ENCODE assay signal across 20 cellular contexts in genomic region chr2:39447266-39448168, GRCh38. TPM values are rescaled to one million over a fixed set of nuclear protein-coding genes. Genes with fewer than 3 reads are reported as not detected.
DNase-seq lines count a peak whose midpoint lies in the region; ATAC-seq, FAIRE-seq and TF ChIP-seq lines count a peak whose summit lies in the region.
"Had no signal": no experiment of that assay in that cellular context is flagged by ENCODE, and none has a peak within 500 bp of the region (broad histone marks: within the 10 kb centered on the region; RNA-seq: fewer than 3 reads in every experiment).

No MANE protein-coding gene starts in this region.

- peak overlapping the region; percentile 88 for H3K27ac Mint-ChIP-seq in astrocyte (ENCODE audit: unreplicated experiment)
- H3K27ac Mint-ChIP-seq: CD4-positive, alpha-beta memory T cell had no signal

- DNase-seq in DND-41 = no peak
- DNase-seq in M059J (ENCODE audit: low read depth) = peak; percentile 12
- DNase-seq in astrocyte (ENCODE audit: low read depth) = no peak
- peak; percentile 32 for DNase-seq in kidney tubule cell (ENCODE audit: low spot score)
- no peak for DNase-seq in DMS 273 treated with DMSO at 0.1 percent for 48 hours (lab: John Stamatoyannopoulos, UW)
- DNase-seq: CD4-positive, alpha-beta memory T cell; EL; H7; MV-4-11; NCI-H187 treated with DMSO at 0.1 percent for 48 hours; NCI-H2227 treated with DMSO at 0.1 percent for 48 hours; NCI-H524; SIG-M5 had no signal

- H3K27me3 ChIP-seq in DND-41 (ENCODE audit: insufficient read depth, low read length, poor library complexity) (no peaks in the 10 kb centered on the region), astrocyte (ENCODE audit: insufficient read depth, low read length) (no peaks in the 10 kb centered on the region)
- H3K27me3 ChIP-seq: BLaER1 had no signal

- no peak for TF ChIP-seq CTCF in DND-41 (IDR thresholded peaks at IDR 0.05; ENCODE audit: borderline replicate concordance, extremely low read depth, low read length, poor library complexity, severe bottlenecking)
- no peak for TF ChIP-seq CTCF in astrocyte (IDR thresholded peaks at IDR 0.05; ENCODE audit: insufficient read depth, low read depth, low read length)

- H3K4me3 Mint-ChIP-seq in astrocyte (ENCODE audit: unreplicated experiment) = no peak overlapping the region
- H3K4me3 Mint-ChIP-seq: CD4-positive, alpha-beta memory T cell had no signal

- H3K9me3 Mint-ChIP-seq in astrocyte (ENCODE audit: unreplicated experiment) = peaks cover 8% of the 10 kb centered on the region

- H3K36me3 ChIP-seq in DND-41 (ENCODE audit: insufficient read depth, low read length) (no peaks in the 10 kb centered on the region; the same call in 1 of the 2 replicates), astrocyte (ENCODE audit: insufficient read depth, low read length) (no peaks in the 10 kb centered on the region)

- H3K4me1 ChIP-seq in DND-41 (ENCODE audit: insufficient read depth, low read length) (no peaks in the 10 kb centered on the region), astrocyte (ENCODE audit: insufficient read depth, low read length) (peaks cover 3% of the 10 kb centered on the region)
- H3K4me1 ChIP-seq: BLaER1 had no signal

- H3K36me3 Mint-ChIP-seq in astrocyte (ENCODE audit: low read depth, unreplicated experiment) = peaks cover 21% of the 10 kb centered on the region

- H2AFZ ChIP-seq in DND-41 (ENCODE audit: low read depth, low read length) (no peak overlapping the region), astrocyte (ENCODE audit: low read depth, low read length) (no peak overlapping the region)

- FAIRE-seq in astrocyte (lab: Jason Lieb, UNC) = no peak
- FAIRE-seq: A204.1, GM12891, K562 had no signal

- ATAC-seq in DND-41 (ENCODE audit: insufficient read depth, low read depth) (peak; percentile 56; the same call in 1 of the 3 replicates), GM18517 (IDR thresholded peaks at IDR 0.05; ENCODE audit: unreplicated experiment) (no peak), GM19452 (IDR thresholded peaks at IDR 0.05; ENCODE audit: unreplicated experiment) (no peak)
- ATAC-seq: K562 had no signal

- H4K20me1 ChIP-seq in DND-41 (ENCODE audit: insufficient read depth, low read length) (no peaks in the 10 kb centered on the region), astrocyte (ENCODE audit: insufficient read depth, low read length) (no peaks in the 10 kb centered on the region)
- H4K20me1 ChIP-seq: BLaER1 had no signal

- H3K4me2 ChIP-seq in DND-41 (ENCODE audit: insufficient read depth, low read length) (no peak overlapping the region), astrocyte (ENCODE audit: low read length) (peak overlapping the region; percentile 28)
- H3K4me2 ChIP-seq: BLaER1 had no signal

- H3K4me3 ChIP-seq in DND-41 (ENCODE audit: low read depth in 1 of 2, low read length in 2 of 2) = no peak overlapping the region
- H3K4me3 ChIP-seq in astrocyte (ENCODE audit: insufficient read depth, low read depth, low read length) = no peak overlapping the region
- H3K4me3 ChIP-seq: BLaER1, K562 had no signal

- H3K27ac ChIP-seq in DND-41 (ENCODE audit: low read length) (no peak overlapping the region), astrocyte (ENCODE audit: low read depth, low read length) (no peak overlapping the region)
- H3K27ac ChIP-seq: BLaER1, RWPE1 had no signal

- H3K9me3 ChIP-seq in DND-41 (ENCODE audit: insufficient read depth, low read length, severe bottlenecking) (peaks cover 5% of the 10 kb centered on the region), astrocyte (ENCODE audit: insufficient read depth, low read depth, low read length) (no peaks in the 10 kb centered on the region)

- H3K27me3 Mint-ChIP-seq in astrocyte (ENCODE audit: low read depth, unreplicated experiment) = no peaks in the 10 kb centered on the region
- H3K27me3 Mint-ChIP-seq: CD4-positive, alpha-beta memory T cell had no signal

- H3K79me2 ChIP-seq in DND-41 (ENCODE audit: insufficient read depth, low read length) (no peaks in the 10 kb centered on the region), astrocyte (ENCODE audit: insufficient read depth, low read length) (no peaks in the 10 kb centered on the region)

- H3K9ac ChIP-seq in DND-41 (ENCODE audit: low read depth, low read length) (no peak overlapping the region), astrocyte (ENCODE audit: low read length) (no peak overlapping the region)
- H3K9ac ChIP-seq: BLaER1 had no signal

- peaks cover 12% of the 10 kb centered on the region for H3K4me1 Mint-ChIP-seq in astrocyte (ENCODE audit: low read depth, unreplicated experiment)
- H3K4me1 Mint-ChIP-seq: CD4-positive, alpha-beta memory T cell had no signal

RNA-seq across cellular contexts. Expression of gene MAP4K3, which starts 10.4 kb away (rescaled TPM):
- total RNA-seq in M059J (2014; rRNA removed; shearing (Covaris generic)) = 12.6 and 21.0 TPM in 2 replicates
- total RNA-seq in astrocyte = 49.3 and 58.1 TPM in 2 replicates

Comparison
In these comparisons a context has a peak if more than half of its experiments do, and no peak if none do; other contexts are left out.
1. DNase-seq: peak in M059J (single experiment) and kidney tubule cell (single experiment); none in DND-41 (single experiment), astrocyte (single experiment) and DMS 273 treated with DMSO at 0.1 percent for 48 hours (single experiment).